In the genomic region with DNA sequence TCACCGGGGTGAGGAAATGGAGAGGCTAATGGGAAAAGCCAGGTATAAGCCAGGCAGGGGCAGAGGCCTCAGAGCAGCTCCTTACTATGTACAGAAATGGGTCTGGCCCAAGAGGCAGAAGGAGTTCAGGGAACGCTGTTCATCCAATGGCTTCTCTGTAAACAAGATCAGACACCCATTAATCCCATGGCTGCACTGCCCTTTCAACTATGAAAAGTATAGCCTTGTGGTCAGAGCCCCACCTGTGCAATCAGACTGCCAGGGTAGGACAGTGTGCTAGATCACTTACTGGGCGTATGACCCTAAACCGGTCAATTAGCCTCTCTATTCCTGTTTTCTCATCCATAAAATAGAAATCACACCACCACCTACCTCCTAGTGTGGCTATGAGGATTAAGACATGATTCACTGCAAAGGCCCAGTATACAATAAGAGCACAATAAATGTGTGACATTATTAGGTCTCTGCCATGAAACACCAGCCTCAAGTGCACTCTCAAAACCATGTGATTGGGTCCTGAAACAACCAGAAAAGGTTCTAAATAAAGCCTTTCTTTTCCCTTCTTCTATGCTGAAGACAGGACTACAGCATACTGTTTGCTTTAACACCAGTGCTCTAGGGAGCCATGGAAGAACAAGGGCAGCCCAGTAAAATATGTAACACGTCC, we compare ENCODE assay signal across 9 cellular contexts. TPM values are rescaled to one million over a fixed set of nuclear protein-coding genes. Genes with fewer than 3 reads are reported as not detected.
DNase-seq lines count a peak whose midpoint lies in the region; ATAC-seq and TF ChIP-seq lines count a peak whose summit lies in the region.
"Had no signal": no experiment of that assay in that cellular context is flagged by ENCODE, and none has a peak within 500 bp of the region (broad histone marks: within the 10 kb centered on the region; RNA-seq: fewer than 3 reads in every experiment).

No MANE protein-coding gene starts in this region.

- no peaks in the 10 kb centered on the region for H3K9me3 ChIP-seq in SU-DHL-6 (ENCODE audit: insufficient read depth, low read length)
- no peaks in the 10 kb centered on the region for H3K9me3 ChIP-seq in thoracic aorta
- no peaks in the 10 kb centered on the region for H3K9me3 ChIP-seq in SJCRH30 (replicated peaks)

- no peak for TF ChIP-seq CTCF in SU-DHL-6 (IDR thresholded peaks at IDR 0.05; ENCODE audit: insufficient read depth, low read length, poor library complexity, severe bottlenecking)
- TF ChIP-seq CTCF in thoracic aorta (IDR thresholded peaks at IDR 0.05), result no peak

- H3K4me3 Mint-ChIP-seq in activated T-cell treated with anti-CD3 and anti-CD28 coated beads, Interleukin-2, amount 50 U/mL, for 72 hours, result peak overlapping the region; percentile 89 to 99

- peak overlapping the region; percentile 4 for H3K9ac ChIP-seq in SU-DHL-6 (ENCODE audit: low read length)

- H4K20me1 ChIP-seq in SU-DHL-6 (ENCODE audit: low read depth, low read length), result 0 out of 2 replicates have a peak, but pooled peaks cover 3% of the 10 kb centered on the region

- peaks cover 72% of the 10 kb centered on the region for H3K4me1 Mint-ChIP-seq in activated T-cell treated with anti-CD3 and anti-CD28 coated beads, Interleukin-2, amount 50 U/mL, for 72 hours (ENCODE audit: low read depth)

- no peaks in the 10 kb centered on the region for H3K27me3 ChIP-seq in SU-DHL-6 (ENCODE audit: low read length)
- H3K27me3 ChIP-seq in layer of hippocampus (ENCODE audit: control insufficient read depth, insufficient read depth, low read length), result no peaks in the 10 kb centered on the region
- H3K27me3 ChIP-seq in thoracic aorta (replicated peaks; ENCODE audit: insufficient read depth), result no peaks in the 10 kb centered on the region
- peaks cover 11% of the 10 kb centered on the region for H3K27me3 ChIP-seq in SJCRH30

- no peak overlapping the region for H2AFZ ChIP-seq in SU-DHL-6 (ENCODE audit: low read depth, low read length, severe bottlenecking)

- H3K79me2 ChIP-seq in SU-DHL-6 (ENCODE audit: insufficient read depth, low read length), result peaks cover 85% of the 10 kb centered on the region

- peaks cover 6 to 16% of the 10 kb centered on the region in 2 donors for H3K36me3 Mint-ChIP-seq in activated T-cell treated with anti-CD3 and anti-CD28 coated beads, Interleukin-2, amount 50 U/mL, for 72 hours (ENCODE audit: insufficient read depth in 2 of 2)

- no peaks in the 10 kb centered on the region for H3K9me3 Mint-ChIP-seq in activated T-cell treated with anti-CD3 and anti-CD28 coated beads, Interleukin-2, amount 50 U/mL, for 72 hours

- H3K36me3 ChIP-seq in SU-DHL-6 (ENCODE audit: low read length) (no peaks in the 10 kb centered on the region; the same call in 1 of the 2 replicates), thoracic aorta (no peaks in the 10 kb centered on the region), SJCRH30 (no peaks in the 10 kb centered on the region)

- peaks cover 19 to 55% of the 10 kb centered on the region in 2 donors for H3K4me1 ChIP-seq in thoracic aorta (ENCODE audit: control insufficient read depth in 1 of 2, low read depth in 2 of 2)
- no peaks in the 10 kb centered on the region; the same call in 1 of the 2 replicates for H3K4me1 ChIP-seq in SJCRH30

- H3K27ac Mint-ChIP-seq in activated T-cell treated with anti-CD3 and anti-CD28 coated beads, Interleukin-2, amount 50 U/mL, for 72 hours, result peak overlapping the region; percentile 100

- peak overlapping the region; percentile 73 for H3K27ac ChIP-seq in SU-DHL-6 (ENCODE audit: low read depth, low read length)
- peak overlapping the region; percentile 17 for H3K27ac ChIP-seq in layer of hippocampus (ENCODE audit: low read depth, low read length)
- H3K27ac ChIP-seq in thoracic aorta, result peak overlapping the region; percentile 64 to 89
- H3K27ac ChIP-seq in SJCRH30, result no peak overlapping the region

- DNase-seq in activated T-cell treated with anti-CD3 and anti-CD28 coated beads, Interleukin-2, amount 50 U/mL, for 72 hours, result no peak
- DNase-seq in activated T-cell treated with anti-CD3 and anti-CD28 coated beads, Interleukin-2, amount 50 U/mL, for 48 hours, result no peak
- DNase-seq in thoracic aorta (ENCODE audit: low spot score) (no peak), cerebellar cortex (ENCODE audit: low spot score) (no peak), SJCRH30 (no peak), NCI-H510A treated with DMSO at 0.1 percent for 48 hours (lab: John Stamatoyannopoulos, UW) (no peak)
- DNase-seq: NCI-H1105 treated with DMSO at 0.1 percent for 48 hours had no signal

- peaks cover 35% of the 10 kb centered on the region for H3F3A ChIP-seq in SU-DHL-6 (ENCODE audit: insufficient read depth)

- no peak for ATAC-seq in activated T-cell treated with anti-CD3 and anti-CD28 coated beads, Interleukin-2, amount 50 U/mL, for 72 hours (replicated peaks in 1 of 2)
- ATAC-seq in thoracic aorta (ENCODE audit: insufficient number of reproducible peaks, low FRiP score, low read depth), result no peak

- H3K27me3 Mint-ChIP-seq in activated T-cell treated with anti-CD3 and anti-CD28 coated beads, Interleukin-2, amount 50 U/mL, for 72 hours (ENCODE audit: low read depth), result no peaks in the 10 kb centered on the region

- peak overlapping the region; percentile 88 for H3K4me2 ChIP-seq in SU-DHL-6 (ENCODE audit: low read depth, low read length, poor library complexity, severe bottlenecking)

- H3K9me2 ChIP-seq in SU-DHL-6 (replicated peaks; ENCODE audit: insufficient read depth, low read length), result no peaks in the 10 kb centered on the region

- peak overlapping the region; percentile 25 for H3K4me3 ChIP-seq in SU-DHL-6 (ENCODE audit: insufficient read depth, low read length, poor library complexity, severe bottlenecking)
- H3K4me3 ChIP-seq in thoracic aorta, result peak overlapping the region; percentile 32
- no peak overlapping the region for H3K4me3 ChIP-seq in SJCRH30

RNA-seq across cellular contexts. Expression of gene ANKRD44, which starts 4.4 kb away (rescaled TPM):
- 100 to 1,000 TPM; 114 to 141 TPM for total RNA-seq in activated T-cell treated with anti-CD3 and anti-CD28 coated beads, Interleukin-2, amount 50 U/mL, for 72 hours
- total RNA-seq in thoracic aorta, result 10 to 100 TPM; 57.8 to 93.4 TPM
- total RNA-seq in SJCRH30 (2014; rRNA removed; shearing (Covaris generic)), result 0.48 and 0.85 TPM in 2 replicates

Comparison
In these comparisons a context has a peak if more than half of its experiments do, and no peak if none do; other contexts are left out.
1. RNA of gene ANKRD44, which starts 4.4 kb away (total RNA-seq): 114 to 141 TPM in activated T-cell treated with anti-CD3 and anti-CD28 coated beads, Interleukin-2, amount 50 U/mL, for 72 hours and 57.8 to 93.4 TPM in thoracic aorta; 0.48 to 0.85 TPM in SJCRH30; every median in the first group is over 10 times any median in the second.